In the genomic region with DNA sequence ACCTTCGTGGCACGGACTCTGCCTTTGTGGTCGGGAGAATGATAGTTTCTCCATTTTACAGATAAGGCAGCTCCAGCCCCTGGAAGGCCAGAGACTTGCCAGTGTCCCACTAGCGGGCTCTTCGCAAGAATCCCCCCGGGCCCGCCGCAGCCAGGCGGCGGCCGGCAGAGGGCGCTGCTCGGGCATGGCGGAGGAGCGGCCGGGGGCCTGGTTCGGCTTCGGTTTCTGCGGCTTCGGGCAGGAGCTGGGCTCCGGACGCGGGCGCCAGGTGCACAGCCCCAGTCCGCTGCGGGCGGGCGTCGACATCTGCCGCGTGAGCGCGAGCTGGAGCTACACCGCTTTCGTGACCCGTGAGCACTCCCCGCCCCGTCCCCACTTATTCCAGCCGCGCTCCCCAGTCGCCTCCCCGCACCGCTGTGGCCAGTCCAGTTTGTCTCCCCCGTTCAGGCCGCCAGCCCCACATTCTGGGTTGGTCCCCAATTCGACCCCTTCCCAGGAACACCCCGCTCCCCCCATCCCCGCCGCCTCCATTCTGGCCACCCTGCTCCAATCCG, we compare ENCODE assay signal across 2 cellular contexts.
TF ChIP-seq lines count a peak whose summit lies in the region.

No MANE protein-coding gene starts in this region.

TF ChIP-seq in A549, 52 proteins besides CTCF, POLR2A, EP300 and RAD21 (continued from another document):
- TF ChIP-seq MAX (IDR thresholded peaks at IDR 0.05) (peak; percentile 24; the same call in 1 of the 2 replicates), KDM5A (IDR thresholded peaks at IDR 0.05) (no peak), TFCP2L1 (CRISPR knock-in tag; IDR thresholded peaks at IDR 0.05) (no peak), CHD2 (IDR thresholded peaks at IDR 0.05; ENCODE audit: low read length, partially characterized antibody) (no peak), ZNF302 (CRISPR knock-in tag; IDR thresholded peaks at IDR 0.05) (no peak), HOXA7 (CRISPR knock-in tag; IDR thresholded peaks at IDR 0.05) (no peak), E2F6 (IDR thresholded peaks at IDR 0.05; ENCODE audit: borderline replicate concordance, low read depth) (0 out of 2 replicates have a peak, but pooled peaks have one; percentile 26), EHF (CRISPR knock-in tag; IDR thresholded peaks at IDR 0.05) (no peak), MYC (IDR thresholded peaks at IDR 0.05; ENCODE audit: borderline replicate concordance, low read length) (0 out of 2 replicates have a peak, but pooled peaks have one; percentile 29), SMC3 (IDR thresholded peaks at IDR 0.05) (peak; percentile 89), TP53 (CRISPR knock-in tag; IDR thresholded peaks at IDR 0.05) (no peak), FOSB (CRISPR knock-in tag; IDR thresholded peaks at IDR 0.05) (no peak), ESRRA (IDR thresholded peaks at IDR 0.05; ENCODE audit: borderline replicate concordance, low read length) (no peak)
- TF ChIP-seq, protein P1, sequence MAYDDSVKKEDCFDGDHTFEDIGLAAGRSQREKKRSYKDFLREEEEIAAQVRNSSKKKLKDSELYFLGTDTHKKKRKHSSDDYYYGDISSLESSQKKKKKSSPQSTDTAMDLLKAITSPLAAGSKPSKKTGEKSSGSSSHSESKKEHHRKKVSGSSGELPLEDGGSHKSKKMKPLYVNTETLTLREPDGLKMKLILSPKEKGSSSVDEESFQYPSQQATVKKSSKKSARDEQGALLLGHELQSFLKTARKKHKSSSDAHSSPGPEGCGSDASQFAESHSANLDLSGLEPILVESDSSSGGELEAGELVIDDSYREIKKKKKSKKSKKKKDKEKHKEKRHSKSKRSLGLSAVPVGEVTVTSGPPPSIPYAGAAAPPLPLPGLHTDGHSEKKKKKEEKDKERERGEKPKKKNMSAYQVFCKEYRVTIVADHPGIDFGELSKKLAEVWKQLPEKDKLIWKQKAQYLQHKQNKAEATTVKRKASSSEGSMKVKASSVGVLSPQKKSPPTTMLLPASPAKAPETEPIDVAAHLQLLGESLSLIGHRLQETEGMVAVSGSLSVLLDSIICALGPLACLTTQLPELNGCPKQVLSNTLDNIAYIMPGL (CRISPR knock-in tag; IDR thresholded peaks at IDR 0.05; ENCODE audit: borderline replicate concordance) = no peak

TF ChIP-seq in GM23338, 12 proteins besides CTCF, POLR2A, EP300 and RAD21 (continued from another document):
- TF ChIP-seq REST (IDR thresholded peaks at IDR 0.05; ENCODE audit: unreplicated experiment) (no peak), CREB1 (CRISPR knock-in tag; IDR thresholded peaks at IDR 0.05; ENCODE audit: low read depth) (no peak), EZH2 (IDR thresholded peaks at IDR 0.05; ENCODE audit: low read depth, unreplicated experiment) (no peak), ZNF331 (CRISPR knock-in tag; IDR thresholded peaks at IDR 0.05; ENCODE audit: low read depth) (no peak), EZH2phosphoT487 (IDR thresholded peaks at IDR 0.05; ENCODE audit: unreplicated experiment) (no peak), ZNF114 (CRISPR knock-in tag; IDR thresholded peaks at IDR 0.05) (no peak), POLR2AphosphoS5 (IDR thresholded peaks at IDR 0.05; ENCODE audit: low read depth) (no peak; the same call in 1 of the 2 replicates)
- TF ChIP-seq, protein P2, sequence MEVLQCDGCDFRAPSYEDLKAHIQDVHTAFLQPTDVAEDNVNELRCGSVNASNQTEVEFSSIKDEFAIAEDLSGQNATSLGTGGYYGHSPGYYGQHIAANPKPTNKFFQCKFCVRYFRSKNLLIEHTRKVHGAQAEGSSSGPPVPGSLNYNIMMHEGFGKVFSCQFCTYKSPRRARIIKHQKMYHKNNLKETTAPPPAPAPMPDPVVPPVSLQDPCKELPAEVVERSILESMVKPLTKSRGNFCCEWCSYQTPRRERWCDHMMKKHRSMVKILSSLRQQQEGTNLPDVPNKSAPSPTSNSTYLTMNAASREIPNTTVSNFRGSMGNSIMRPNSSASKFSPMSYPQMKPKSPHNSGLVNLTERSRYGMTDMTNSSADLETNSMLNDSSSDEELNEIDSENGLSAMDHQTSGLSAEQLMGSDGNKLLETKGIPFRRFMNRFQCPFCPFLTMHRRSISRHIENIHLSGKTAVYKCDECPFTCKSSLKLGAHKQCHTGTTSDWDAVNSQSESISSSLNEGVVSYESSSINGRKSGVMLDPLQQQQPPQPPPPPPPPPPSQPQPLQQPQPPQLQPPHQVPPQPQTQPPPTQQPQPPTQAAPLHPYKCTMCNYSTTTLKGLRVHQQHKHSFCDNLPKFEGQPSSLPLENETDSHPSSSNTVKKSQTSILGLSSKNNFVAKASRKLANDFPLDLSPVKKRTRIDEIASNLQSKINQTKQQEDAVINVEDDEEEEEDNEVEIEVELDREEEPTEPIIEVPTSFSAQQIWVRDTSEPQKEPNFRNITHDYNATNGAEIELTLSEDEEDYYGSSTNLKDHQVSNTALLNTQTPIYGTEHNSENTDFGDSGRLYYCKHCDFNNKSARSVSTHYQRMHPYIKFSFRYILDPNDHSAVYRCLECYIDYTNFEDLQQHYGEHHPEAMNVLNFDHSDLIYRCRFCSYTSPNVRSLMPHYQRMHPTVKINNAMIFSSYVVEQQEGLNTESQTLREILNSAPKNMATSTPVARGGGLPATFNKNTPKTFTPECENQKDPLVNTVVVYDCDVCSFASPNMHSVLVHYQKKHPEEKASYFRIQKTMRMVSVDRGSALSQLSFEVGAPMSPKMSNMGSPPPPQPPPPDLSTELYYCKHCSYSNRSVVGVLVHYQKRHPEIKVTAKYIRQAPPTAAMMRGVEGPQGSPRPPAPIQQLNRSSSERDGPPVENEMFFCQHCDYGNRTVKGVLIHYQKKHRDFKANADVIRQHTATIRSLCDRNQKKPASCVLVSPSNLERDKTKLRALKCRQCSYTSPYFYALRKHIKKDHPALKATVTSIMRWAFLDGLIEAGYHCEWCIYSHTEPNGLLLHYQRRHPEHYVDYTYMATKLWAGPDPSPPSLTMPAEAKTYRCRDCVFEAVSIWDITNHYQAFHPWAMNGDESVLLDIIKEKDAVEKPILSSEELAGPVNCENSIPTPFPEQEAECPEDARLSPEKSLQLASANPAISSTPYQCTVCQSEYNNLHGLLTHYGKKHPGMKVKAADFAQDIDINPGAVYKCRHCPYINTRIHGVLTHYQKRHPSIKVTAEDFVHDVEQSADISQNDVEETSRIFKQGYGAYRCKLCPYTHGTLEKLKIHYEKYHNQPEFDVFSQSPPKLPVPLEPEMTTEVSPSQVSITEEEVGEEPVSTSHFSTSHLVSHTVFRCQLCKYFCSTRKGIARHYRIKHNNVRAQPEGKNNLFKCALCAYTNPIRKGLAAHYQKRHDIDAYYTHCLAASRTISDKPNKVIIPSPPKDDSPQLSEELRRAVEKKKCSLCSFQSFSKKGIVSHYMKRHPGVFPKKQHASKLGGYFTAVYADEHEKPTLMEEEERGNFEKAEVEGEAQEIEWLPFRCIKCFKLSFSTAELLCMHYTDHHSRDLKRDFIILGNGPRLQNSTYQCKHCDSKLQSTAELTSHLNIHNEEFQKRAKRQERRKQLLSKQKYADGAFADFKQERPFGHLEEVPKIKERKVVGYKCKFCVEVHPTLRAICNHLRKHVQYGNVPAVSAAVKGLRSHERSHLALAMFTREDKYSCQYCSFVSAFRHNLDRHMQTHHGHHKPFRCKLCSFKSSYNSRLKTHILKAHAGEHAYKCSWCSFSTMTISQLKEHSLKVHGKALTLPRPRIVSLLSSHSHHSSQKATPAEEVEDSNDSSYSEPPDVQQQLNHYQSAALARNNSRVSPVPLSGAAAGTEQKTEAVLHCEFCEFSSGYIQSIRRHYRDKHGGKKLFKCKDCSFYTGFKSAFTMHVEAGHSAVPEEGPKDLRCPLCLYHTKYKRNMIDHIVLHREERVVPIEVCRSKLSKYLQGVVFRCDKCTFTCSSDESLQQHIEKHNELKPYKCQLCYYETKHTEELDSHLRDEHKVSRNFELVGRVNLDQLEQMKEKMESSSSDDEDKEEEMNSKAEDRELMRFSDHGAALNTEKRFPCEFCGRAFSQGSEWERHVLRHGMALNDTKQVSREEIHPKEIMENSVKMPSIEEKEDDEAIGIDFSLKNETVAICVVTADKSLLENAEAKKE (CRISPR knock-in tag; IDR thresholded peaks at IDR 0.05) = no peak
